In the genomic region with DNA sequence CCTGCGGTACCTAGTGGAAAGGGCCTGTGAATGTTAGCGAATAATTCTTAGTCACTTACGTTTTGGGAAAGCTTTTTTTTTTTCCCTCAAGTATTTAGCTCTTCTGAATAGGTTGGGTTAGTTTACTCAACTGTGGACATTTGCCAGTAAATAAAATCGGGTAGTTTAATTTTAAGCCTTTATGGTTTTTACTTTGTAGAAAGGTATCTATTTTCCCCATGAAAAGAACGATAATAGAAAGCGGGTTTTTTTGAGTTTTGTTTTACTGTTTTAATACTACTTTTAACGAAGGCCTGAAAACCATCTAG, we compare ENCODE assay signal across 8 cellular contexts. TPM values are rescaled to one million over a fixed set of nuclear protein-coding genes. Genes with fewer than 3 reads are reported as not detected.
A peak's percentile ranks its signal among the peaks of the same experiment; 100 is the strongest.
DNase-seq lines count a peak whose midpoint lies in the region; ATAC-seq and TF ChIP-seq lines count a peak whose summit lies in the region.

No MANE protein-coding gene starts in this region.

- 4 to 6% (median 5%) methylated on average over 7 of the region's 7 CpGs for WGBS in psoas muscle, 3 donors

- H3K27ac ChIP-seq in DOHH2 (ENCODE audit: low read depth, low read length) (peak overlapping the region; percentile 33), SK-N-MC (peak overlapping the region; percentile 71), fibroblast of lung (ENCODE audit: insufficient read depth, low read length) (peak overlapping the region; percentile 92), psoas muscle (peak overlapping the region; percentile 100)

- H3K4me3 ChIP-seq in DOHH2 (ENCODE audit: low read length), result peak overlapping the region; percentile 89
- H3K4me3 ChIP-seq in SK-N-MC, result peak overlapping the region; percentile 97
- H3K4me3 ChIP-seq in fibroblast of lung (replicated peaks in 1 of 4; ENCODE audit: control extremely low read depth in 1 of 4, insufficient read depth in 1 of 4, low read depth in 3 of 4, low read length in 4 of 4), result peak overlapping the region; percentile 66 to 95 (median 78)
- H3K4me3 ChIP-seq in psoas muscle, result peak overlapping the region; percentile 99

- 0 out of 2 replicates have a peak, but pooled peaks cover 5% of the 10 kb centered on the region for H3F3A ChIP-seq in DOHH2 (ENCODE audit: control insufficient read depth, insufficient read depth)

- no peak overlapping the region for H2AFZ ChIP-seq in fibroblast of lung (ENCODE audit: low read length)

- H4K20me1 ChIP-seq in DOHH2 (ENCODE audit: control insufficient read depth, insufficient read depth, low read depth, low read length) (peaks cover 49% of the 10 kb centered on the region; the same call in 1 of the 2 replicates), fibroblast of lung (ENCODE audit: control insufficient read depth, extremely low read depth, insufficient read depth, low read length) (no peaks in the 10 kb centered on the region)

- H3K27me3 ChIP-seq in DOHH2 (ENCODE audit: control insufficient read depth, low read length), result no peaks in the 10 kb centered on the region
- H3K27me3 ChIP-seq in fibroblast of lung (ENCODE audit: control insufficient read depth, insufficient read depth, low read length), result no peaks in the 10 kb centered on the region
- H3K27me3 ChIP-seq in psoas muscle (ENCODE audit: insufficient read depth in 3 of 3, low read length in 2 of 3), result no peaks in the 10 kb centered on the region

- intact Hi-C loops in psoas muscle (cut with DNase I), result loop anchor here (2.0 to 5.0 kb wide), 4 partner anchors 42 to 137 kb away; a partner anchor contains a TSS

- H3K79me2 ChIP-seq in DOHH2 (ENCODE audit: control insufficient read depth, low read length) (peaks cover 91% of the 10 kb centered on the region), fibroblast of lung (ENCODE audit: control insufficient read depth, insufficient read depth, low read length) (peaks cover 78% of the 10 kb centered on the region)

- H3K4me2 ChIP-seq in DOHH2 (ENCODE audit: low read length) (peak overlapping the region; percentile 96), fibroblast of lung (ENCODE audit: extremely low read depth, insufficient read depth, low read length) (peak overlapping the region; percentile 100)

- TF ChIP-seq CTCF in DOHH2 (IDR thresholded peaks at IDR 0.05; ENCODE audit: low read depth, low read length, poor library complexity, severe bottlenecking) (no peak), fibroblast of lung (conservative IDR thresholded peaks at IDR 0.05 in 1 of 2, IDR thresholded peaks at IDR 0.05 in 1 of 2; ENCODE audit: low read depth in 1 of 2, low read length in 2 of 2) (no peak), psoas muscle (IDR thresholded peaks at IDR 0.05) (no peak)

- H3K36me3 ChIP-seq in DOHH2 (ENCODE audit: control insufficient read depth, low read length), result peaks cover 58% of the 10 kb centered on the region
- peaks cover 25% of the 10 kb centered on the region; the same call in 1 of the 2 replicates for H3K36me3 ChIP-seq in SK-N-MC (ENCODE audit: insufficient read depth, low read length)
- H3K36me3 ChIP-seq in fibroblast of lung (ENCODE audit: control insufficient read depth, insufficient read depth, low read length), result no peaks in the 10 kb centered on the region
- H3K36me3 ChIP-seq in psoas muscle (ENCODE audit: insufficient read depth in 1 of 2, low read depth in 1 of 2), result no peaks in the 10 kb centered on the region

- no peaks in the 10 kb centered on the region for H3K9me2 ChIP-seq in DOHH2 (replicated peaks; ENCODE audit: control insufficient read depth, low read length)

- DNase-seq in SK-N-MC (ENCODE audit: low read depth, low spot score) (no peak), fibroblast of lung (ENCODE audit: low read depth in 2 of 2) (no peak), psoas muscle (no peak), NCI-H1092 (lab: John Stamatoyannopoulos, UW) (no peak), HCEC 1CT (no peak), DMS153 treated with DMSO at 0.1 percent for 48 hours (lab: John Stamatoyannopoulos, UW; ENCODE audit: unreplicated experiment) (no peak)

- H3K9ac ChIP-seq in SK-N-MC (ENCODE audit: insufficient read length) (peak overlapping the region; percentile 82), fibroblast of lung (ENCODE audit: insufficient read depth, low read length) (peak overlapping the region; percentile 75)

- H3K4me1 ChIP-seq in DOHH2 (ENCODE audit: control insufficient read depth, low read length) (peaks cover 63% of the 10 kb centered on the region), fibroblast of lung (ENCODE audit: control insufficient read depth, extremely low read depth, insufficient read depth, low read length) (peaks cover 13% of the 10 kb centered on the region), psoas muscle (peaks cover 59% of the 10 kb centered on the region)

- H3K9me3 ChIP-seq in DOHH2 (ENCODE audit: control insufficient read depth, insufficient read depth, low read length) (no peaks in the 10 kb centered on the region), SK-N-MC (ENCODE audit: low read depth, low read length) (no peaks in the 10 kb centered on the region), fibroblast of lung (ENCODE audit: control insufficient read depth, insufficient read depth, low read depth, low read length) (no peaks in the 10 kb centered on the region), psoas muscle (no peaks in the 10 kb centered on the region)

- ATAC-seq in psoas muscle (no peak), GM18868 (IDR thresholded peaks at IDR 0.05; ENCODE audit: unreplicated experiment) (no peak)

RNA-seq across cellular contexts. Expression of a gene that starts 1.7 kb away (rescaled TPM):
- total RNA-seq in fibroblast of lung (37.5 and 40.8 TPM in 2 replicates), psoas muscle (10 to 100 TPM; 44.6 to 58.4 (median 53.3) TPM)
- polyA plus RNA-seq in fibroblast of lung (33.8 and 41.9 TPM in 2 replicates), psoas muscle (10 to 100 TPM; 23.8 to 44.3 (median 34.7) TPM)
- 41.6 and 46.1 TPM in 2 replicates for polyA plus RNA-seq in fibroblast of lung (2012)
- 12.4 and 17.8 TPM in 2 replicates for polyA minus RNA-seq in fibroblast of lung (ENCODE audit: low replicate concordance)

Comparison
In these comparisons a context has a peak if more than half of its experiments do, and no peak if none do; other contexts are left out.
1. H3K27ac ChIP-seq: peak in every context shown above with its lines; median percentile 100 in psoas muscle; 92 in fibroblast of lung; 71 in SK-N-MC; 33 in DOHH2.